Comparison of ENCODE assay signal across 13 cellular contexts in genomic region chr1:200336111-200336845, GRCh38.
DNase-seq lines count a peak whose midpoint lies in the region; ATAC-seq and TF ChIP-seq lines count a peak whose summit lies in the region.
"Had no signal": no experiment of that assay in that cellular context is flagged by ENCODE, and none has a peak within 500 bp of the region (broad histone marks: within the 10 kb centered on the region; RNA-seq: fewer than 3 reads in every experiment).

No MANE protein-coding gene starts in this region.

- H3K27ac Mint-ChIP-seq in GM23338: peak overlapping the region; percentile 88

- ATAC-seq in GM23338 (no peak), Panc1 (peak; percentile 88), Right ventricle myocardium inferior (no peak)

- H3K23ac ChIP-seq in trophoblast cell (ENCODE audit: low read length): no peak overlapping the region

- H2BK12ac ChIP-seq in trophoblast cell (ENCODE audit: low read length): no peak overlapping the region

- H3K4me3 ChIP-seq in GM23338: no peak overlapping the region
- no peak overlapping the region for H3K4me3 ChIP-seq in Panc1 (ENCODE audit: low read depth in 2 of 2, low read length in 2 of 2)
- no peak overlapping the region for H3K4me3 ChIP-seq in epithelial cell of esophagus (ENCODE audit: low read length)
- no peak overlapping the region for H3K4me3 ChIP-seq in trophoblast cell (ENCODE audit: low read depth, low read length)
- no peak overlapping the region for H3K4me3 ChIP-seq in A673 (ENCODE audit: low read depth, low read length, poor library complexity, severe bottlenecking)
- H3K4me3 ChIP-seq: thoracic aorta had no signal

- H3K4me3 Mint-ChIP-seq in GM23338: no peak overlapping the region

- no peaks in the 10 kb centered on the region for H4K20me1 ChIP-seq in GM23338 (replicated peaks; ENCODE audit: insufficient read depth)

- H3K9ac ChIP-seq in trophoblast cell (ENCODE audit: low read length): no peak overlapping the region

- CTCF ChIA-PET in Panc1 (lab: Charles Lee) (interaction anchor here (0.5 kb wide), 1 partner anchor 467 kb away, joined by 4 read pairs; no protein-coding TSS in a partner anchor), A673 (lab: Charles Lee) (no interaction called here)

- no peak overlapping the region for H3K4ac ChIP-seq in trophoblast cell (ENCODE audit: low read depth, low read length)

- H3K79me2 ChIP-seq in GM23338 (replicated peaks; ENCODE audit: insufficient read depth): no peaks in the 10 kb centered on the region
- no peaks in the 10 kb centered on the region for H3K79me2 ChIP-seq in trophoblast cell (ENCODE audit: control insufficient read depth, insufficient read depth, low read length, poor library complexity)

- H4K12ac ChIP-seq in trophoblast cell (ENCODE audit: low read depth, low read length): no peak overlapping the region

- no peak overlapping the region for H2AK5ac ChIP-seq in trophoblast cell (ENCODE audit: low read length)

- no peak overlapping the region for H3K4me2 ChIP-seq in GM23338
- H3K4me2 ChIP-seq in trophoblast cell (ENCODE audit: low read length): no peak overlapping the region

- H3K18ac ChIP-seq in trophoblast cell (ENCODE audit: low read length): no peak overlapping the region

- peaks cover 8% of the 10 kb centered on the region; the same call in 1 of the 2 replicates for H3F3A ChIP-seq in GM23338 (replicated peaks; ENCODE audit: low read depth)

- in situ Hi-C loops in Panc1 (cut with HindIII; ENCODE audit: low pct_unique_long_range_greater_than_20kb, low sequenced_read_pairs): no loop called here

- H2BK120ac ChIP-seq in trophoblast cell (ENCODE audit: insufficient read depth, low read length, poor library complexity): no peak overlapping the region

- H3K4me1 Mint-ChIP-seq in GM23338: peaks cover 34% of the 10 kb centered on the region

- BruUV-seq in Panc1 (replicated peaks; lab: Mats Ljungman, UMichigan) (no TSS peak), A673 (replicated peaks; lab: Mats Ljungman, UMichigan) (no TSS peak)

- no peaks in the 10 kb centered on the region for H3K79me1 ChIP-seq in trophoblast cell (ENCODE audit: low read length)

- TF ChIP-seq CTCF in GM23338 (conservative IDR thresholded peaks at IDR 0.05; ENCODE audit: low read depth in 2 of 2) (no peak), Panc1 (IDR thresholded peaks at IDR 0.05) (no peak), epithelial cell of esophagus (IDR thresholded peaks at IDR 0.05; ENCODE audit: insufficient read depth, low read depth, low read length, missing control alignments) (no peak), A673 (conservative IDR thresholded peaks at IDR 0.05; ENCODE audit: low read depth, low read length) (no peak)

- H4K91ac ChIP-seq in trophoblast cell (ENCODE audit: low read depth, low read length): no peak overlapping the region

- intact Hi-C loops in Panc1 (cut with micrococcal nuclease; ENCODE audit: unreplicated experiment): no loop called here
- intact Hi-C loops in posterior vena cava (cut with DNase I): no loop called here
- intact Hi-C loops in A673 (cut with micrococcal nuclease; ENCODE audit: unreplicated experiment): no loop called here
- intact Hi-C loops in Right ventricle myocardium inferior (cut with DNase I): no loop called here

- H3K27ac ChIP-seq in GM23338 (ENCODE audit: low read depth) (peak overlapping the region; percentile 53), Panc1 (ENCODE audit: low read length) (peak overlapping the region; percentile 67; the same call in 1 of the 2 replicates), trophoblast cell (ENCODE audit: low read depth, low read length) (no peak overlapping the region), A673 (ENCODE audit: low read depth, low read length, poor library complexity, severe bottlenecking) (no peak overlapping the region)
- H3K27ac ChIP-seq: thoracic aorta had no signal

- H4K8ac ChIP-seq in trophoblast cell (ENCODE audit: low read depth, low read length): no peak overlapping the region

- no peaks in the 10 kb centered on the region for H3K9me3 ChIP-seq in Panc1 (ENCODE audit: control insufficient read depth, insufficient read depth, low read depth, low read length)
- H3K9me3 ChIP-seq in trophoblast cell (ENCODE audit: insufficient read depth, low read depth, low read length): no peaks in the 10 kb centered on the region
- H3K9me3 ChIP-seq in A673 (ENCODE audit: low read depth, low read length, poor library complexity, severe bottlenecking): no peaks in the 10 kb centered on the region
- H3K9me3 ChIP-seq: thoracic aorta had no signal

- peaks cover 2% of the 10 kb centered on the region for H3K27me3 Mint-ChIP-seq in GM23338 (ENCODE audit: insufficient read depth, low read depth, poor library complexity)

- H3K9me3 Mint-ChIP-seq in GM23338: no peaks in the 10 kb centered on the region; the same call in 2 of the 3 replicates

- H3K36me3 Mint-ChIP-seq in GM23338 (ENCODE audit: low read depth): 0 out of 3 replicates have a peak, but pooled peaks cover 2% of the 10 kb centered on the region

- no peak overlapping the region for H2BK5ac ChIP-seq in trophoblast cell (ENCODE audit: low read depth, low read length, poor library complexity)

- H3K14ac ChIP-seq in trophoblast cell (ENCODE audit: low read length): no peak overlapping the region

- H3K9me2 ChIP-seq in GM23338 (ENCODE audit: insufficient read depth): no peaks in the 10 kb centered on the region

- DNase-seq in GM23338 (ENCODE audit: low spot score) (peak; percentile 23), Panc1 (ENCODE audit: low read depth, low spot score) (peak; percentile 57), epithelial cell of esophagus (ENCODE audit: low read depth) (peak; percentile 85), trophoblast cell (peak; percentile 84 to 97), posterior vena cava (ENCODE audit: low spot score) (no peak), A673 (ENCODE audit: low spot score) (no peak), Right ventricle myocardium inferior (ENCODE audit: missing footprints) (no peak)
- no peak for DNase-seq in activated effector memory CD4-positive, alpha-beta T cell treated with anti-CD3 and anti-CD28 coated beads, Interleukin-2, amount 50 U/mL, for 16 hours
- DNase-seq: caudate nucleus, DND-41, foreskin melanocyte, NCI-H69 had no signal

- H3K36me3 ChIP-seq in GM23338 (ENCODE audit: insufficient read depth): no peaks in the 10 kb centered on the region
- no peaks in the 10 kb centered on the region for H3K36me3 ChIP-seq in Panc1 (ENCODE audit: control insufficient read depth, insufficient read depth, low read length)
- no peaks in the 10 kb centered on the region for H3K36me3 ChIP-seq in trophoblast cell (ENCODE audit: control insufficient read depth in 1 of 2, insufficient read depth in 2 of 2, low read length in 2 of 2)
- H3K36me3 ChIP-seq in A673 (ENCODE audit: insufficient read depth, low read length, poor library complexity, severe bottlenecking): no peaks in the 10 kb centered on the region
- H3K36me3 ChIP-seq: thoracic aorta had no signal

- POLR2A ChIA-PET in Panc1 (lab: Charles Lee): no interaction called here
- POLR2A ChIA-PET in A673 (lab: Charles Lee; ENCODE audit: low non-redundant PET): no interaction called here

- no peak overlapping the region for H2AFZ ChIP-seq in GM23338
- H2AFZ ChIP-seq in trophoblast cell (ENCODE audit: insufficient read depth, low read length, poor library complexity): no peak overlapping the region

- WGBS in trophoblast cell (ENCODE audit: extremely low coverage, insufficient coverage, insufficient read length): no CpG with 5 or more reads among the region's 4 CpGs

- H3K27me3 ChIP-seq in GM23338 (ENCODE audit: insufficient read depth) (no peaks in the 10 kb centered on the region), Panc1 (ENCODE audit: control insufficient read depth, insufficient read depth, low read length) (no peaks in the 10 kb centered on the region), trophoblast cell (ENCODE audit: insufficient read depth, low read length) (no peaks in the 10 kb centered on the region), A673 (replicated peaks; ENCODE audit: insufficient read depth, low read depth, low read length, poor library complexity) (no peaks in the 10 kb centered on the region)

- H3K4me1 ChIP-seq in GM23338 (ENCODE audit: insufficient read depth) (peaks cover 31% of the 10 kb centered on the region), Panc1 (ENCODE audit: control insufficient read depth, insufficient read depth, low read length) (peaks cover 12% of the 10 kb centered on the region), trophoblast cell (ENCODE audit: control insufficient read depth in 1 of 2, insufficient read depth in 2 of 2, low read length in 2 of 2) (peaks cover 3 to 8% of the 10 kb centered on the region in 2 experiments), A673 (ENCODE audit: insufficient read depth, low read length, poor library complexity, severe bottlenecking) (no peaks in the 10 kb centered on the region)

TF ChIP-seq in GM23338, 12 proteins besides CTCF, POLR2A, EP300 and RAD21 (continues in another document):
- TF ChIP-seq REST (IDR thresholded peaks at IDR 0.05; ENCODE audit: unreplicated experiment): no peak
- TF ChIP-seq JUNB (IDR thresholded peaks at IDR 0.05; ENCODE audit: unreplicated experiment): no peak
- no peak for TF ChIP-seq STAT1 (IDR thresholded peaks at IDR 0.05; ENCODE audit: unreplicated experiment)

Comparison
In these comparisons a context has a peak if more than half of its experiments do, and no peak if none do; other contexts are left out.
1. DNase-seq: peak in GM23338 (single experiment), Panc1 (single experiment), epithelial cell of esophagus (single experiment) and trophoblast cell (2 of 2); none in posterior vena cava (single experiment), A673 (single experiment), Right ventricle myocardium inferior (single experiment) and activated effector memory CD4-positive, alpha-beta T cell treated with anti-CD3 and anti-CD28 coated beads, Interleukin-2, amount 50 U/mL, for 16 hours (single experiment).
2. H3K27ac ChIP-seq: peak in GM23338 (single experiment) and Panc1 (single experiment); none in trophoblast cell (single experiment) and A673 (single experiment).